ENCODE assay signal across 26 cellular contexts in genomic region chr12:115208098-115208497, GRCh38.
"Had no signal": no experiment of that assay in that cellular context is flagged by ENCODE, and none has a peak within 500 bp of the region (broad histone marks: within the 10 kb centered on the region; RNA-seq: fewer than 3 reads in every experiment).

No MANE protein-coding gene starts in this region.

- H3K36me3 ChIP-seq: brain microvascular endothelial cell, cardiac muscle cell, Peyer's patch, SJSA1 had no signal

- DNase-seq: activated CD4-positive, alpha-beta memory T cell treated with anti-CD3 and anti-CD28 coated beads, Interleukin-2, amount 10 ng/mL, durations not matched to agents 7 days and 5 days; activated CD4-positive, alpha-beta T cell treated with anti-CD3 and anti-CD28 coated beads, Interleukin-2, amount 50 U/mL, for 1 hour; activated CD4-positive, CD25-positive, alpha-beta regulatory T cell; activated gamma-delta T cell treated with Interleukin-2 at 50 U/mL for 16 hours; activated naive CD4-positive, alpha-beta T cell treated with anti-CD3 and anti-CD28 coated beads, Interleukin-2, amount 10 ng/mL, durations not matched to agents 7 days and 5 days; activated naive CD8-positive, alpha-beta T cell treated with anti-CD3 and anti-CD28 coated beads for 36 hours; activated T-cell treated with anti-CD3 and anti-CD28 coated beads for 4 hours; activated T-cell treated with anti-CD3 and anti-CD28 coated beads, Interleukin-2, amount 50 U/mL, for 72 hours; brain microvascular endothelial cell; cerebellar nuclear complex; Karpas-422; NCI-H1048; NCI-H146; NCI-H187 treated with DMSO at 0.1 percent for 48 hours; NCI-H2081 treated with DMSO at 0.1 percent for 48 hours; NCI-H446; NCI-H524; NCI-H748 treated with DMSO at 0.1 percent for 48 hours; OCI-M1; Peyer's patch; SHP77 had no signal

- H3K4me3 ChIP-seq: cardiac muscle cell, Peyer's patch, SJSA1 had no signal

- H3K4me3 Mint-ChIP-seq: activated CD4-positive, alpha-beta memory T cell treated with anti-CD3 and anti-CD28 coated beads, Interleukin-2, amount 10 ng/mL, durations not matched to agents 7 days and 5 days; activated naive CD4-positive, alpha-beta T cell treated with anti-CD3 and anti-CD28 coated beads, Interleukin-2, amount 10 ng/mL, durations not matched to agents 7 days and 5 days; activated naive CD8-positive, alpha-beta T cell treated with anti-CD3 and anti-CD28 coated beads for 36 hours; activated T-cell treated with anti-CD3 and anti-CD28 coated beads, Interleukin-2, amount 50 U/mL, for 72 hours; T-helper 1 cell treated with Interleukin-12 subunit alpha and Interleukin-12 subunit beta and Interleukin-4 antibody, amounts not matched to agents 30 μg/mL and 1 μg/mL, for 36 hours had no signal

- H3K27ac Mint-ChIP-seq: activated CD4-positive, alpha-beta memory T cell treated with anti-CD3 and anti-CD28 coated beads, Interleukin-2, amount 10 ng/mL, durations not matched to agents 7 days and 5 days; activated naive CD4-positive, alpha-beta T cell treated with anti-CD3 and anti-CD28 coated beads, Interleukin-2, amount 10 ng/mL, durations not matched to agents 7 days and 5 days; activated naive CD8-positive, alpha-beta T cell treated with anti-CD3 and anti-CD28 coated beads for 36 hours; activated T-cell treated with anti-CD3 and anti-CD28 coated beads, Interleukin-2, amount 50 U/mL, for 72 hours; activated T-helper 2 cell treated with anti-CD3 and anti-CD28 coated beads, Interferon-gamma antibody, Interleukin-2, Interleukin-4, amounts not matched to agents 10 μg/mL and 5 μg/mL and 100 μg/mL, durations not matched to agents 14 hours and 24 hours and 36 hours; T-helper 1 cell treated with Interleukin-12 subunit alpha and Interleukin-12 subunit beta and Interleukin-4 antibody, amounts not matched to agents 30 μg/mL and 1 μg/mL, for 36 hours had no signal

- H3K9me3 ChIP-seq: Peyer's patch, SJSA1 had no signal

- H3K27me3 Mint-ChIP-seq: activated CD4-positive, alpha-beta memory T cell treated with anti-CD3 and anti-CD28 coated beads, Interleukin-2, amount 10 ng/mL, durations not matched to agents 7 days and 5 days; activated naive CD4-positive, alpha-beta T cell treated with anti-CD3 and anti-CD28 coated beads, Interleukin-2, amount 10 ng/mL, durations not matched to agents 7 days and 5 days had no signal

- H3K27me3 ChIP-seq: brain microvascular endothelial cell, cardiac muscle cell, Peyer's patch, SJSA1 had no signal

- ATAC-seq: activated T-cell treated with anti-CD3 and anti-CD28 coated beads, Interleukin-2, amount 50 U/mL, for 72 hours had no signal

- H3K4me1 Mint-ChIP-seq: activated CD4-positive, alpha-beta memory T cell treated with anti-CD3 and anti-CD28 coated beads, Interleukin-2, amount 10 ng/mL, durations not matched to agents 7 days and 5 days; activated naive CD4-positive, alpha-beta T cell treated with anti-CD3 and anti-CD28 coated beads, Interleukin-2, amount 10 ng/mL, durations not matched to agents 7 days and 5 days; activated naive CD8-positive, alpha-beta T cell treated with anti-CD3 and anti-CD28 coated beads for 36 hours had no signal

- H3K36me3 Mint-ChIP-seq: activated naive CD4-positive, alpha-beta T cell treated with anti-CD3 and anti-CD28 coated beads, Interleukin-2, amount 10 ng/mL, durations not matched to agents 7 days and 5 days; activated naive CD8-positive, alpha-beta T cell treated with anti-CD3 and anti-CD28 coated beads for 36 hours had no signal

- H3K27ac ChIP-seq: brain microvascular endothelial cell, cardiac muscle cell, Peyer's patch, RWPE1, SJSA1 had no signal

- H3K4me1 ChIP-seq: Peyer's patch had no signal
